In genomic region chrX:153955451-153955732, GRCh38 we compare ENCODE assay signal across 19 cellular contexts. TPM values are rescaled to one million over a fixed set of nuclear protein-coding genes. Genes with fewer than 3 reads are reported as not detected.
"Had no signal": no experiment of that assay in that cellular context is flagged by ENCODE, and none has a peak within 500 bp of the region (broad histone marks: within the 10 kb centered on the region; RNA-seq: fewer than 3 reads in every experiment).

No MANE protein-coding gene starts in this region.

- DNase-seq: activated CD4-positive, alpha-beta T cell treated with anti-CD3 and anti-CD28 coated beads, Interleukin-2, amount 50 U/mL, for 1 hour; activated CD4-positive, CD25-positive, alpha-beta regulatory T cell; activated effector memory CD4-positive, alpha-beta T cell treated with Interleukin-2 at 50 U/mL for 16 hours; activated T-cell treated with anti-CD3 and anti-CD28 coated beads, Interleukin-2, amount 50 U/mL, for 4 hours; cerebellar nuclear complex; effector CD4-positive, alpha-beta T cell; left ventricle myocardium superior; naive B cell; stimulated activated CD4-positive, alpha-beta T cell treated with anti-CD3 and anti-CD28 coated beads, Interleukin-4, amount 100 ng/mL, for 24 hours had no signal

- ATAC-seq: activated T-cell treated with anti-CD3 and anti-CD28 coated beads, Interleukin-2, amount 50 U/mL, for 4 hours; esophagus mucosa; right cardiac atrium; stimulated activated memory B cell treated with anti-CD40 and anti-IgM and Interleukin-4, amounts not matched to agents 10 μg/mL and 1 μg/mL and 100 μg/mL, for 72 hours had no signal

- H3K27ac Mint-ChIP-seq: activated naive CD4-positive, alpha-beta T cell treated with anti-CD3 and anti-CD28 coated beads, Interleukin-2, amount 50 U/mL, for 24 hours; memory B cell; neural progenitor cell; stimulated activated memory B cell treated with anti-CD40 and anti-IgM and Interleukin-4, amounts not matched to agents 10 μg/mL and 1 μg/mL and 100 μg/mL, for 72 hours; T-helper 2 cell treated with Interferon-gamma antibody and Interleukin-4, amounts not matched to agents 5 μg/mL and 100 μg/mL, for 36 hours had no signal

- H3K36me3 ChIP-seq: neural progenitor cell, prostate gland had no signal

- H3K4me1 ChIP-seq: neural progenitor cell, prostate gland had no signal

- FAIRE-seq: bronchial epithelial cell had no signal

- H3K9me3 ChIP-seq: prostate gland had no signal

- H3K27ac ChIP-seq: neural progenitor cell, prostate gland had no signal

- H3K4me3 Mint-ChIP-seq: activated naive CD4-positive, alpha-beta T cell treated with anti-CD3 and anti-CD28 coated beads, Interleukin-2, amount 50 U/mL, for 24 hours; activated T-cell treated with anti-CD3 and anti-CD28 coated beads, Interleukin-2, amount 50 U/mL, for 4 hours; memory B cell; stimulated activated memory B cell treated with anti-CD40 and anti-IgM and Interleukin-4, amounts not matched to agents 10 μg/mL and 1 μg/mL and 100 μg/mL, for 72 hours; T-helper 2 cell treated with Interferon-gamma antibody and Interleukin-4, amounts not matched to agents 5 μg/mL and 100 μg/mL, for 36 hours had no signal

- H3K4me1 Mint-ChIP-seq: activated naive CD4-positive, alpha-beta T cell treated with anti-CD3 and anti-CD28 coated beads, Interleukin-2, amount 50 U/mL, for 24 hours; stimulated activated memory B cell treated with anti-CD40 and anti-IgM and Interleukin-4, amounts not matched to agents 10 μg/mL and 1 μg/mL and 100 μg/mL, for 72 hours had no signal

- H3K27me3 Mint-ChIP-seq: activated naive CD4-positive, alpha-beta T cell treated with anti-CD3 and anti-CD28 coated beads, Interleukin-2, amount 50 U/mL, for 24 hours; memory B cell; naive B cell; stimulated activated memory B cell treated with anti-CD40 and anti-IgM and Interleukin-4, amounts not matched to agents 10 μg/mL and 1 μg/mL and 100 μg/mL, for 72 hours had no signal

- H3K9me3 Mint-ChIP-seq: activated naive CD4-positive, alpha-beta T cell treated with anti-CD3 and anti-CD28 coated beads, Interleukin-2, amount 50 U/mL, for 24 hours; activated T-cell treated with anti-CD3 and anti-CD28 coated beads, Interleukin-2, amount 50 U/mL, for 4 hours; memory B cell; naive B cell; neural progenitor cell; stimulated activated memory B cell treated with anti-CD40 and anti-IgM and Interleukin-4, amounts not matched to agents 10 μg/mL and 1 μg/mL and 100 μg/mL, for 72 hours; T-helper 2 cell treated with Interferon-gamma antibody and Interleukin-4, amounts not matched to agents 5 μg/mL and 100 μg/mL, for 36 hours had no signal

- H3K36me3 Mint-ChIP-seq: activated naive CD4-positive, alpha-beta T cell treated with anti-CD3 and anti-CD28 coated beads, Interleukin-2, amount 50 U/mL, for 24 hours; naive B cell had no signal

- H3K4me3 ChIP-seq: neural progenitor cell, prostate gland, smooth muscle cell had no signal

RNA-seq across cellular contexts. Expression of gene RENBP, which starts 10.9 kb away (rescaled TPM):
- total RNA-seq: smooth muscle cell had no signal
